In genomic region chr7:38177621-38178003, GRCh38 we compare ENCODE assay signal across 1 cellular context.
TF ChIP-seq lines count a peak whose summit lies in the region.

No MANE protein-coding gene starts in this region.

TF ChIP-seq in H1, 55 proteins besides CTCF, POLR2A, EP300 and RAD21 (continued from another document):
- TF ChIP-seq, protein P1, sequence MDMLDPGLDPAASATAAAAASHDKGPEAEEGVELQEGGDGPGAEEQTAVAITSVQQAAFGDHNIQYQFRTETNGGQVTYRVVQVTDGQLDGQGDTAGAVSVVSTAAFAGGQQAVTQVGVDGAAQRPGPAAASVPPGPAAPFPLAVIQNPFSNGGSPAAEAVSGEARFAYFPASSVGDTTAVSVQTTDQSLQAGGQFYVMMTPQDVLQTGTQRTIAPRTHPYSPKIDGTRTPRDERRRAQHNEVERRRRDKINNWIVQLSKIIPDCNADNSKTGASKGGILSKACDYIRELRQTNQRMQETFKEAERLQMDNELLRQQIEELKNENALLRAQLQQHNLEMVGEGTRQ (IDR thresholded peaks at IDR 0.05; ENCODE audit: low read length), result no peak
- no peak for TF ChIP-seq CREB1 (IDR thresholded peaks at IDR 0.05)
- TF ChIP-seq PHF8 (conservative IDR thresholded peaks at IDR 0.05; ENCODE audit: low read depth, low read length), result peak; percentile 35
- TF ChIP-seq CHD2 (IDR thresholded peaks at IDR 0.05; ENCODE audit: low read length), result no peak
- TF ChIP-seq POLR2AphosphoS5 (IDR thresholded peaks at IDR 0.05; ENCODE audit: low read depth, low read length), result no peak
- no peak for TF ChIP-seq JUN (IDR thresholded peaks at IDR 0.05; ENCODE audit: low read depth, low read length)
TF ChIP-seq in H1: peak in this region for 3.
